ENCODE assay signal across 19 cellular contexts in genomic region chr2:120670371-120670770, GRCh38.
DNase-seq lines count a peak whose midpoint lies in the region; ATAC-seq, FAIRE-seq and TF ChIP-seq lines count a peak whose summit lies in the region.
"Had no signal": no experiment of that assay in that cellular context is flagged by ENCODE, and none has a peak within 500 bp of the region (broad histone marks: within the 10 kb centered on the region; RNA-seq: fewer than 3 reads in every experiment).

No MANE protein-coding gene starts in this region.

- peaks cover 25% of the 10 kb centered on the region for H3K36me3 Mint-ChIP-seq in HFFc6 (ENCODE audit: low read depth)
- H3K36me3 Mint-ChIP-seq: CD4-positive, CD25-positive, alpha-beta regulatory T cell had no signal

- H4K20me1 ChIP-seq in BLaER1 treated with 17β-estradiol and CSF1 and Interleukin-3, amounts not matched to agents 10 nM and 100 nM = no peaks in the 10 kb centered on the region

- no peak for TF ChIP-seq POLR2A in stomach (IDR thresholded peaks at IDR 0.05)
- no peak for TF ChIP-seq POLR2A in ovary (IDR thresholded peaks at IDR 0.05)
- TF ChIP-seq POLR2A in gastroesophageal sphincter (IDR thresholded peaks at IDR 0.05) = no peak

- peak overlapping the region; percentile 29; the same call in 1 of the 2 replicates for H3K27ac Mint-ChIP-seq in HFFc6
- H3K27ac Mint-ChIP-seq: CD4-positive, CD25-positive, alpha-beta regulatory T cell had no signal

- WGBS in stomach, 5 donors = 75 to 92% (median 87%) methylated on average over 12 of the region's 12 CpGs
- WGBS in ovary, 3 donors = 59 to 79% (median 72%) methylated on average over 12 of the region's 12 CpGs
- WGBS in gastroesophageal sphincter (ENCODE audit: low coverage in 1 of 2), 2 donors = 93% methylated on average over 5 of the region's 12 CpGs; no CpG with 5 or more reads in 1 of the 2 donors

- no peak overlapping the region; a peak in 1 of 22 replicates for H3K9ac ChIP-seq in BLaER1 treated with 17β-estradiol and CSF1 and Interleukin-3, amounts not matched to agents 10 nM and 100 nM
- H3K9ac ChIP-seq: SK-N-SH had no signal

- H3K4me2 ChIP-seq in BLaER1 treated with 17β-estradiol and CSF1 and Interleukin-3, amounts not matched to agents 10 nM and 100 nM = peak overlapping the region; percentile 66 to 85 (median 71)
- H3K4me2 ChIP-seq: SK-N-SH had no signal

- peaks cover 18 to 26% (median 24%) of the 10 kb centered on the region in 11 experiments for H3K9me3 ChIP-seq in BLaER1 treated with 17β-estradiol and CSF1 and Interleukin-3, amounts not matched to agents 10 nM and 100 nM (replicated peaks in 1 of 11)
- peaks cover 0 to 13% (median 8%) of the 10 kb centered on the region in 4 donors for H3K9me3 ChIP-seq in stomach
- no peaks in the 10 kb centered on the region for H3K9me3 ChIP-seq in ovary
- peaks cover 0 to 22% (median 0%) of the 10 kb centered on the region in 3 donors for H3K9me3 ChIP-seq in gastroesophageal sphincter

- intact Hi-C loops in stomach (cut with DNase I; ENCODE audit: low total_unique reads) (no loop called here), ovary (cut with DNase I) (loop anchor here in 2 of 4 donors (10.0 kb wide), 2 partner anchors 116 to 206 kb away; no protein-coding TSS in a partner anchor)

- H3K27ac ChIP-seq in BLaER1 treated with 17β-estradiol and CSF1 and Interleukin-3, amounts not matched to agents 10 nM and 100 nM = peak overlapping the region in 7 of 11 experiments; percentile 18 to 68 (median 54); a peak in 12 of 22 replicates
- no peak overlapping the region for H3K27ac ChIP-seq in stomach
- no peak overlapping the region for H3K27ac ChIP-seq in ovary
- H3K27ac ChIP-seq in gastroesophageal sphincter = no peak overlapping the region
- H3K27ac ChIP-seq: Peyer's patch had no signal

- no peak for ATAC-seq in gastroesophageal sphincter
- ATAC-seq in GM18519 (IDR thresholded peaks at IDR 0.05; ENCODE audit: low FRiP score, unreplicated experiment) = no peak
- ATAC-seq: GM12878 had no signal

- H3K9me3 Mint-ChIP-seq in HFFc6 = peaks cover 27% of the 10 kb centered on the region

- peaks cover 5% of the 10 kb centered on the region for H3K27me3 Mint-ChIP-seq in HFFc6 (ENCODE audit: insufficient read depth)

- TF ChIP-seq EP300 in stomach (IDR thresholded peaks at IDR 0.05) (no peak), ovary (IDR thresholded peaks at IDR 0.05) (no peak), gastroesophageal sphincter (IDR thresholded peaks at IDR 0.05) (no peak)

- H3K4me1 Mint-ChIP-seq in HFFc6 (ENCODE audit: low read depth) = peaks cover 39% of the 10 kb centered on the region
- H3K4me1 Mint-ChIP-seq: CD4-positive, CD25-positive, alpha-beta regulatory T cell had no signal

- no peaks in the 10 kb centered on the region for H3K36me3 ChIP-seq in BLaER1 treated with 17β-estradiol and CSF1 and Interleukin-3, amounts not matched to agents 10 nM and 100 nM
- H3K36me3 ChIP-seq in bronchial epithelial cell (ENCODE audit: control insufficient read depth, insufficient read depth, low read length) = no peaks in the 10 kb centered on the region
- no peaks in the 10 kb centered on the region for H3K36me3 ChIP-seq in stomach
- H3K36me3 ChIP-seq in ovary = no peaks in the 10 kb centered on the region
- no peaks in the 10 kb centered on the region for H3K36me3 ChIP-seq in gastroesophageal sphincter
- H3K36me3 ChIP-seq: Peyer's patch had no signal

- no peak for TF ChIP-seq CTCF in HFFc6 (IDR thresholded peaks at IDR 0.05)
- TF ChIP-seq CTCF in bronchial epithelial cell (IDR thresholded peaks at IDR 0.05; ENCODE audit: insufficient read depth, low read length, severe bottlenecking) = no peak
- no peak for TF ChIP-seq CTCF in stomach (IDR thresholded peaks at IDR 0.05)
- TF ChIP-seq CTCF in ovary (IDR thresholded peaks at IDR 0.05) = no peak
- TF ChIP-seq CTCF in gastroesophageal sphincter (IDR thresholded peaks at IDR 0.05) = no peak

- FAIRE-seq in bronchial epithelial cell (lab: Jason Lieb, UNC) = peak; percentile 23
- FAIRE-seq: D721Med, GM12878 had no signal

- peak overlapping the region; percentile 26; the same call in 1 of the 2 replicates for H3K4me3 Mint-ChIP-seq in HFFc6
- H3K4me3 Mint-ChIP-seq: CD4-positive, CD25-positive, alpha-beta regulatory T cell had no signal

- DNase-seq in HFFc6 (no peak), bronchial epithelial cell (ENCODE audit: low read depth) (no peak), stomach (peak; percentile 22), ovary (no peak)
- DNase-seq: ACHN; AML-193; CD4-positive, CD25-positive, alpha-beta regulatory T cell; GDM1; KBM-7; NCI-H2081 treated with DMSO at 0.1 percent for 48 hours; NCI-H510A; NCI-H774; Peyer's patch; SK-N-SH had no signal

- peaks cover 0 to under 1% (median 0%) of the 10 kb centered on the region in 11 experiments; a peak in 1 of 22 replicates for H3K27me3 ChIP-seq in BLaER1 treated with 17β-estradiol and CSF1 and Interleukin-3, amounts not matched to agents 10 nM and 100 nM
- H3K27me3 ChIP-seq in bronchial epithelial cell (ENCODE audit: control insufficient read depth, insufficient read depth, low read length) = no peaks in the 10 kb centered on the region
- peaks cover 0 to 66% (median 13%) of the 10 kb centered on the region in 3 donors for H3K27me3 ChIP-seq in stomach
- H3K27me3 ChIP-seq in ovary = no peaks in the 10 kb centered on the region
- peaks cover 64% of the 10 kb centered on the region for H3K27me3 ChIP-seq in gastroesophageal sphincter
- H3K27me3 ChIP-seq: Peyer's patch had no signal

- peaks cover 24 to 37% (median 31%) of the 10 kb centered on the region in 10 experiments for H3K4me1 ChIP-seq in BLaER1 treated with 17β-estradiol and CSF1 and Interleukin-3, amounts not matched to agents 10 nM and 100 nM
- peaks cover 0 to 11% (median 7%) of the 10 kb centered on the region in 4 donors for H3K4me1 ChIP-seq in stomach
- peaks cover 3% of the 10 kb centered on the region for H3K4me1 ChIP-seq in ovary (ENCODE audit: insufficient read depth)
- peaks cover 0 to 6% (median 0%) of the 10 kb centered on the region in 3 donors for H3K4me1 ChIP-seq in gastroesophageal sphincter
- H3K4me1 ChIP-seq: Peyer's patch had no signal

- no peak overlapping the region for H3K4me3 ChIP-seq in BLaER1 treated with 17β-estradiol and CSF1 and Interleukin-3, amounts not matched to agents 10 nM and 100 nM
- H3K4me3 ChIP-seq in bronchial epithelial cell (ENCODE audit: low read depth, low read length) (no peak overlapping the region), stomach (no peak overlapping the region), ovary (no peak overlapping the region), gastroesophageal sphincter (no peak overlapping the region)
- H3K4me3 ChIP-seq: GM12878, Peyer's patch had no signal

Comparison
In these comparisons a context has a peak if more than half of its experiments do, and no peak if none do; other contexts are left out.
1. H3K27ac ChIP-seq: peak in BLaER1 treated with 17β-estradiol and CSF1 and Interleukin-3, amounts not matched to agents 10 nM and 100 nM (7 of 11); none in stomach (0 of 5), ovary (0 of 2) and gastroesophageal sphincter (0 of 4).